In genomic region chr4:140291259-140291658, GRCh38 we compare ENCODE assay signal across 1 cellular context.
A peak's percentile ranks its signal among the peaks of the same experiment; 100 is the strongest.
TF ChIP-seq lines count a peak whose summit lies in the region.

No MANE protein-coding gene starts in this region.

TF ChIP-seq in IMR-90, 13 proteins besides CTCF, POLR2A, EP300 and RAD21:
- TF ChIP-seq BHLHE40 (IDR thresholded peaks at IDR 0.05; ENCODE audit: low read depth, low read length) (no peak), SMC3 (IDR thresholded peaks at IDR 0.05; ENCODE audit: low read depth, low read length) (no peak), MAFK (IDR thresholded peaks at IDR 0.05; ENCODE audit: low read depth, low read length) (peak; percentile 68; the same call in 1 of the 2 replicates)
